16 cellular contexts compared by ENCODE assay signal in the genomic region with DNA sequence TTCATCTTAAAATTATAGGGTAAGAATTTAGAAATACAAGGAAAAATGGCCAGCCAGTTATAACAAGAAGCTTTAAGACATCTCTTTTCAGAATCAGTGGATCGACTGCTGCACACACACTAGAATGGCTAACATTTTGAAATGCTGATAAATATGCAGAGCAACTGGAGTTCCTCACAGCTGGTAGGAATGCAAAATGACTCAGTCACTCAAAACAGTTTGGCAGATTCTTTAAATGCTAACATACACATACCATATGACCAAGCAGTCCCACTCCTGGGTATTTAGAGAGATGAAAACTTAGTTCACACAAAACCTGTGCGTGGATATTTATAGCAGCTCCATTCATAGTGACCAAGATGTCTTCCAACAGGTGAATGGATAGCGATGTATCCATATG.
"Had no signal": no experiment of that assay in that cellular context is flagged by ENCODE, and none has a peak within 500 bp of the region (broad histone marks: within the 10 kb centered on the region; RNA-seq: fewer than 3 reads in every experiment).

No MANE protein-coding gene starts in this region.

- H3K4me3 ChIP-seq: left ventricle myocardium inferior, tibial nerve, vagina had no signal

- H3K27me3 Mint-ChIP-seq: activated naive CD8-positive, alpha-beta T cell treated with anti-CD3 and anti-CD28 coated beads, Interleukin-2, amount 50 U/mL, for 24 hours; brain; naive thymus-derived CD8-positive, alpha-beta T cell; T-cell had no signal

- H3K4me1 ChIP-seq: left ventricle myocardium inferior, vagina had no signal

- ATAC-seq: activated naive CD8-positive, alpha-beta T cell treated with anti-CD3 and anti-CD28 coated beads, Interleukin-2, amount 50 U/mL, for 24 hours; naive thymus-derived CD8-positive, alpha-beta T cell; T-cell had no signal

- H3K9me3 Mint-ChIP-seq: activated naive CD8-positive, alpha-beta T cell treated with anti-CD3 and anti-CD28 coated beads, Interleukin-2, amount 50 U/mL, for 24 hours; brain; naive thymus-derived CD8-positive, alpha-beta T cell; T-cell had no signal

- H3K27ac ChIP-seq: left ventricle myocardium inferior, tibial nerve, vagina had no signal

- H3K4me3 Mint-ChIP-seq: activated naive CD8-positive, alpha-beta T cell treated with anti-CD3 and anti-CD28 coated beads, Interleukin-2, amount 50 U/mL, for 24 hours; brain; naive thymus-derived CD8-positive, alpha-beta T cell; T-cell had no signal

- H3K27ac Mint-ChIP-seq: activated naive CD8-positive, alpha-beta T cell treated with anti-CD3 and anti-CD28 coated beads, Interleukin-2, amount 50 U/mL, for 24 hours; brain; T-cell had no signal

- H3K36me3 ChIP-seq: vagina had no signal

- DNase-seq: activated CD4-positive, CD25-positive, alpha-beta regulatory T cell treated with anti-CD3 and anti-CD28 coated beads, Interleukin-2, amount 50 U/mL, for 72 hours; activated naive CD4-positive, alpha-beta T cell; activated naive CD8-positive, alpha-beta T cell treated with anti-CD3 and anti-CD28 coated beads, Interleukin-2, amount 50 U/mL, for 24 hours; hippocampal formation; left ventricle myocardium inferior; naive thymus-derived CD8-positive, alpha-beta T cell; posterior cingulate gyrus; retina; stimulated activated CD4-positive, alpha-beta T cell treated with anti-CD3 and anti-CD28 coated beads, Interleukin-4, amount 100 ng/mL, for 1 hour; stimulated activated naive CD4-positive, alpha-beta T cell; substantia nigra; T-cell; T-helper 9 cell had no signal

- H3K27me3 ChIP-seq: tibial nerve, vagina had no signal

- H3K9me3 ChIP-seq: left ventricle myocardium inferior, tibial nerve, vagina had no signal
